Comparison of ENCODE assay signal across 14 cellular contexts in genomic region chr7:102260856-102261255, GRCh38. TPM values are rescaled to one million over a fixed set of nuclear protein-coding genes. Genes with fewer than 3 reads are reported as not detected.
DNase-seq lines count a peak whose midpoint lies in the region; ATAC-seq and TF ChIP-seq lines count a peak whose summit lies in the region.
"Had no signal": no experiment of that assay in that cellular context is flagged by ENCODE, and none has a peak within 500 bp of the region (broad histone marks: within the 10 kb centered on the region; RNA-seq: fewer than 3 reads in every experiment).

No MANE protein-coding gene starts in this region.

- ATAC-seq in right cardiac atrium (peak; percentile 59 to 72), GM18505 (IDR thresholded peaks at IDR 0.05; ENCODE audit: unreplicated experiment) (no peak), GM18907 (IDR thresholded peaks at IDR 0.05; ENCODE audit: unreplicated experiment) (no peak)
- ATAC-seq: activated naive CD8-positive, alpha-beta T cell treated with anti-CD3 and anti-CD28 coated beads, Interleukin-2, amount 50 U/mL, for 24 hours had no signal

- no peaks in the 10 kb centered on the region for H3K4me1 ChIP-seq in right cardiac atrium (ENCODE audit: control insufficient read depth, insufficient read depth, low read length)

- intact Hi-C loops in right cardiac atrium (cut with DNase I) = no loop called here

- TF ChIP-seq POLR2A in GM18505 (IDR thresholded peaks at IDR 0.05; ENCODE audit: borderline replicate concordance, extremely low read depth, insufficient read depth, insufficient read length) = no peak

- H3K4me3 ChIP-seq in astrocyte of the cerebellum (ENCODE audit: low read depth, low read length) = no peak overlapping the region
- no peak overlapping the region for H3K4me3 ChIP-seq in right cardiac atrium (ENCODE audit: low read length)

- in situ Hi-C loops in astrocyte of the cerebellum (cut with HindIII; ENCODE audit: low sequenced_read_pairs) = no loop called here

- no peak for TF ChIP-seq CTCF in astrocyte of the cerebellum (IDR thresholded peaks at IDR 0.05; ENCODE audit: low read depth, low read length, missing control alignments)

- DNase-seq in DMS 273 (lab: John Stamatoyannopoulos, UW; ENCODE audit: unreplicated experiment) = peak; percentile 52
- no peak for DNase-seq in DMS 273 treated with DMSO at 0.1 percent for 48 hours (lab: John Stamatoyannopoulos, UW)
- peak; percentile 51 for DNase-seq in astrocyte of the cerebellum (ENCODE audit: low read depth)
- peak; percentile 39 to 82 (median 79) for DNase-seq in right cardiac atrium
- DNase-seq in retina = peak; percentile 82
- DNase-seq in ecto neural progenitor cell (ENCODE audit: low spot score) = no peak
- DNase-seq: activated CD4-positive, alpha-beta T cell treated with anti-CD3 and anti-CD28 coated beads, Interleukin-2, amount 50 U/mL, for 48 hours; activated naive CD8-positive, alpha-beta T cell treated with anti-CD3 and anti-CD28 coated beads, Interleukin-2, amount 50 U/mL, for 24 hours; NCI-H510A; T-helper 1 cell had no signal

- H3K27ac ChIP-seq in right cardiac atrium (ENCODE audit: low read length) = no peak overlapping the region
- H3K27ac ChIP-seq: 22Rv1, KMS-11 had no signal

- 42% methylated on average over 9 of the region's 9 CpGs for WGBS in right cardiac atrium

- H3K27me3 ChIP-seq in right cardiac atrium (ENCODE audit: control insufficient read depth, insufficient read depth) = no peaks in the 10 kb centered on the region

- H3K9me3 ChIP-seq in right cardiac atrium (ENCODE audit: control insufficient read depth, low read length) = no peaks in the 10 kb centered on the region

RNA-seq across cellular contexts. Expression of gene SH2B2, which starts 25.8 kb away (rescaled TPM):
- 1 to 10 TPM in 2 of 4 donors, under 1 TPM in 2; 0.49 to 2.8 (median 1.2) TPM for total RNA-seq in right cardiac atrium
- polyA plus RNA-seq in right cardiac atrium = 0.84 TPM

Comparison
In these comparisons a context has a peak if more than half of its experiments do, and no peak if none do; other contexts are left out.
1. DNase-seq: peak in DMS 273 (single experiment), astrocyte of the cerebellum (single experiment), right cardiac atrium (3 of 3) and retina (single experiment); none in DMS 273 treated with DMSO at 0.1 percent for 48 hours (single experiment) and ecto neural progenitor cell (single experiment).
2. ATAC-seq: peak in right cardiac atrium (2 of 2); none in GM18505 (single experiment) and GM18907 (single experiment).